ENCODE assay signal across 9 cellular contexts in the genomic region with DNA sequence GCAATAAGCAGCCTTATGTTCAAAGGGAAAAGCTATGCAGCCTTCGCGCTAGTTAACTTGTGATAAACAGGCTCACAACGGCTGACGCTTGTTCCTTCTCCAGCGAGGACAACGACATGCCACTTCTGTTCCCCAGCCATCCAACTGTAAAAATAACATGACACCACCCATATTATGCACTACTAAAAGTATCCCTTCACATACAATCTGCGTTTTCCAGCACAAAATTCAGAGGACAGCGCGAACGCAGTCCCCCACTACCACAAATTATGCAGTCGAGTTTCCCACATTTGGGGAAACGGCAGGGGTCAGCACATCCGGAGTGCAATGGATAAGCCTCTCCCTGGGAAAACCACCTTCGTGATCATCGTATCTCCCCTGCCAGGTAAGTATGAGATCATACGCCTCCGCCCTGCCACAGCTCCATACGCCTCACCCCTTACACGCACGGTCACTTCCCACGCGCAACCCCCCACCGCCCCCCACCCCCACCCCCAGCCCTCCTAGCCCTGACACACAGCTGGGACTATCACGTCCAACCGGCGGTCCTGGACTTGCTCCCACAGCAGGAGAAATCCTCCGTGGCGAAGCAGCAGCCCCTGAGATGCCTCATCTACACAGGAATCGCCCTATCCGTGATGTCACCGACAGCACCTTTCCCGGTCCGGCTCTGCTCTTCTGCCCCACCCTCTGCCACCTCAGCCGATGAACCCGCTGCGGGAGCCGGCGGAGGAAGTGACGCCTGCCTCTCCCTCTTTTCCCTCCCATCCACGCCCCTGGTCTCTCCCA.
DNase-seq lines count a peak whose midpoint lies in the region; ATAC-seq, FAIRE-seq and TF ChIP-seq lines count a peak whose summit lies in the region.
"Had no signal": no experiment of that assay in that cellular context is flagged by ENCODE, and none has a peak within 500 bp of the region (broad histone marks: within the 10 kb centered on the region; RNA-seq: fewer than 3 reads in every experiment).

No MANE protein-coding gene starts in this region.

- no peaks in the 10 kb centered on the region for H3K79me2 ChIP-seq in keratinocyte (ENCODE audit: control insufficient read depth, insufficient read depth, low read length)

- H3K36me3 Mint-ChIP-seq in activated naive CD4-positive, alpha-beta T cell treated with anti-CD3 and anti-CD28 coated beads, Interleukin-2, amount 50 U/mL, for 72 hours, result no peaks in the 10 kb centered on the region

- H3K9me3 Mint-ChIP-seq in activated naive CD4-positive, alpha-beta T cell treated with anti-CD3 and anti-CD28 coated beads, Interleukin-2, amount 50 U/mL, for 72 hours, result no peaks in the 10 kb centered on the region

- no peaks in the 10 kb centered on the region for H3K36me3 ChIP-seq in keratinocyte (ENCODE audit: control insufficient read depth in 2 of 2, extremely low read depth in 1 of 2, insufficient read depth in 2 of 2, low read length in 2 of 2)

- peak overlapping the region; percentile 87 to 92 for H3K27ac Mint-ChIP-seq in activated naive CD4-positive, alpha-beta T cell treated with anti-CD3 and anti-CD28 coated beads, Interleukin-2, amount 50 U/mL, for 72 hours

- H3K4me1 ChIP-seq in keratinocyte (ENCODE audit: control insufficient read depth, extremely low read depth, insufficient read depth, low read length), result peaks cover 25% of the 10 kb centered on the region

- DNase-seq in NAMALWA (ENCODE audit: low spot score) (peak; percentile 29), keratinocyte (ENCODE audit: low read depth, low spot score) (peak; percentile 76), lower leg skin (ENCODE audit: low spot score in 2 of 2) (no peak), GM20000 (ENCODE audit: low spot score) (no peak)
- peak; percentile 55 to 77 for DNase-seq in activated naive CD4-positive, alpha-beta T cell treated with anti-CD3 and anti-CD28 coated beads, Interleukin-2, amount 50 U/mL, for 72 hours (ENCODE audit: low spot score in 2 of 2)
- peak; percentile 27 for DNase-seq in stimulated activated CD8-positive, alpha-beta memory T cell treated with anti-CD3 and anti-CD28 coated beads, Interleukin-7, amount 100 ng/mL, for 24 hours (ENCODE audit: low read depth)

- peak overlapping the region; percentile 75 for H2AFZ ChIP-seq in keratinocyte (ENCODE audit: control insufficient read depth, low read length)

- H3K4me2 ChIP-seq in keratinocyte (ENCODE audit: control insufficient read depth, extremely low read depth, insufficient read depth, low read depth, low read length), result peak overlapping the region; percentile 95

- dilution Hi-C loops in keratinocyte (cut with MboI; ENCODE audit: extremely low pct_ligation_motif_present, low sequenced_read_pairs), result no loop called here

- ATAC-seq in activated naive CD4-positive, alpha-beta T cell treated with anti-CD3 and anti-CD28 coated beads, Interleukin-2, amount 50 U/mL, for 72 hours, result peak; percentile 78 to 85
- ATAC-seq in HG03378 (IDR thresholded peaks at IDR 0.05; ENCODE audit: unreplicated experiment) (no peak), HG03439 (IDR thresholded peaks at IDR 0.05; ENCODE audit: unreplicated experiment) (no peak)

- H3K9me1 ChIP-seq in keratinocyte (ENCODE audit: control insufficient read depth, extremely low read depth, insufficient read depth, low read length), result no peaks in the 10 kb centered on the region

- peak overlapping the region; percentile 6 to 65 (median 35) for H3K4me3 ChIP-seq in keratinocyte (ENCODE audit: control insufficient read depth in 2 of 3, extremely low read depth in 1 of 3, insufficient read depth in 2 of 3, low read depth in 1 of 3, low read length in 3 of 3)
- H3K4me3 ChIP-seq in lower leg skin (ENCODE audit: low read depth, poor library complexity, severe bottlenecking), result no peak overlapping the region

- peak overlapping the region; percentile 74 for H3K9ac ChIP-seq in keratinocyte (ENCODE audit: control insufficient read depth, extremely low read depth, insufficient read depth, low read length)

- TF ChIP-seq POLR2A in lower leg skin (IDR thresholded peaks at IDR 0.05), result no peak

- FAIRE-seq in keratinocyte (lab: Jason Lieb, UNC), result no peak

- intact Hi-C loops in lower leg skin (cut with DNase I; ENCODE audit: low total_unique reads), result no loop called here

- no peaks in the 10 kb centered on the region for H3K9me3 ChIP-seq in keratinocyte (ENCODE audit: control insufficient read depth, low read depth, low read length)

- 8 to 9% methylated on average over 31 to 40 of the region's 40 CpGs for WGBS in lower leg skin, 2 donors

- TF ChIP-seq CTCF in keratinocyte (optimal IDR thresholded peaks at IDR 0.05 in 1 of 3, IDR thresholded peaks at IDR 0.05 in 1 of 3, conservative IDR thresholded peaks at IDR 0.05 in 1 of 3; ENCODE audit: extremely low read depth in 1 of 3, insufficient read depth in 2 of 3, low read length in 3 of 3) (no peak), lower leg skin (IDR thresholded peaks at IDR 0.05) (no peak), GM20000 (IDR thresholded peaks at IDR 0.05; ENCODE audit: extremely low read depth, missing control alignments) (no peak)

- H3K27me3 ChIP-seq in keratinocyte (ENCODE audit: control insufficient read depth, extremely low read depth, insufficient read depth, low read length), result no peaks in the 10 kb centered on the region

- H4K20me1 ChIP-seq in keratinocyte (ENCODE audit: control insufficient read depth, extremely low read depth, insufficient read depth, low read length), result no peaks in the 10 kb centered on the region

- H3K27ac ChIP-seq in keratinocyte (ENCODE audit: control insufficient read depth, insufficient read depth, low read length), result peak overlapping the region; percentile 93
- H3K27ac ChIP-seq: HL-60 had no signal

Comparison
In these comparisons a context has a peak if more than half of its experiments do, and no peak if none do; other contexts are left out.
1. DNase-seq: peak in NAMALWA (single experiment), activated naive CD4-positive, alpha-beta T cell treated with anti-CD3 and anti-CD28 coated beads, Interleukin-2, amount 50 U/mL, for 72 hours (2 of 2), keratinocyte (single experiment) and stimulated activated CD8-positive, alpha-beta memory T cell treated with anti-CD3 and anti-CD28 coated beads, Interleukin-7, amount 100 ng/mL, for 24 hours (single experiment); none in lower leg skin (0 of 2) and GM20000 (single experiment).
2. ATAC-seq: peak in activated naive CD4-positive, alpha-beta T cell treated with anti-CD3 and anti-CD28 coated beads, Interleukin-2, amount 50 U/mL, for 72 hours (2 of 2); none in HG03378 (single experiment) and HG03439 (single experiment).